1 cellular context compared by ENCODE assay signal in genomic region chr19:14565765-14566711, GRCh38.
TF ChIP-seq lines count a peak whose summit lies in the region.

No MANE protein-coding gene starts in this region.

TF ChIP-seq in HEK293, 187 proteins besides CTCF, POLR2A, EP300 and RAD21 (continued from another document):
- TF ChIP-seq, protein P1, sequence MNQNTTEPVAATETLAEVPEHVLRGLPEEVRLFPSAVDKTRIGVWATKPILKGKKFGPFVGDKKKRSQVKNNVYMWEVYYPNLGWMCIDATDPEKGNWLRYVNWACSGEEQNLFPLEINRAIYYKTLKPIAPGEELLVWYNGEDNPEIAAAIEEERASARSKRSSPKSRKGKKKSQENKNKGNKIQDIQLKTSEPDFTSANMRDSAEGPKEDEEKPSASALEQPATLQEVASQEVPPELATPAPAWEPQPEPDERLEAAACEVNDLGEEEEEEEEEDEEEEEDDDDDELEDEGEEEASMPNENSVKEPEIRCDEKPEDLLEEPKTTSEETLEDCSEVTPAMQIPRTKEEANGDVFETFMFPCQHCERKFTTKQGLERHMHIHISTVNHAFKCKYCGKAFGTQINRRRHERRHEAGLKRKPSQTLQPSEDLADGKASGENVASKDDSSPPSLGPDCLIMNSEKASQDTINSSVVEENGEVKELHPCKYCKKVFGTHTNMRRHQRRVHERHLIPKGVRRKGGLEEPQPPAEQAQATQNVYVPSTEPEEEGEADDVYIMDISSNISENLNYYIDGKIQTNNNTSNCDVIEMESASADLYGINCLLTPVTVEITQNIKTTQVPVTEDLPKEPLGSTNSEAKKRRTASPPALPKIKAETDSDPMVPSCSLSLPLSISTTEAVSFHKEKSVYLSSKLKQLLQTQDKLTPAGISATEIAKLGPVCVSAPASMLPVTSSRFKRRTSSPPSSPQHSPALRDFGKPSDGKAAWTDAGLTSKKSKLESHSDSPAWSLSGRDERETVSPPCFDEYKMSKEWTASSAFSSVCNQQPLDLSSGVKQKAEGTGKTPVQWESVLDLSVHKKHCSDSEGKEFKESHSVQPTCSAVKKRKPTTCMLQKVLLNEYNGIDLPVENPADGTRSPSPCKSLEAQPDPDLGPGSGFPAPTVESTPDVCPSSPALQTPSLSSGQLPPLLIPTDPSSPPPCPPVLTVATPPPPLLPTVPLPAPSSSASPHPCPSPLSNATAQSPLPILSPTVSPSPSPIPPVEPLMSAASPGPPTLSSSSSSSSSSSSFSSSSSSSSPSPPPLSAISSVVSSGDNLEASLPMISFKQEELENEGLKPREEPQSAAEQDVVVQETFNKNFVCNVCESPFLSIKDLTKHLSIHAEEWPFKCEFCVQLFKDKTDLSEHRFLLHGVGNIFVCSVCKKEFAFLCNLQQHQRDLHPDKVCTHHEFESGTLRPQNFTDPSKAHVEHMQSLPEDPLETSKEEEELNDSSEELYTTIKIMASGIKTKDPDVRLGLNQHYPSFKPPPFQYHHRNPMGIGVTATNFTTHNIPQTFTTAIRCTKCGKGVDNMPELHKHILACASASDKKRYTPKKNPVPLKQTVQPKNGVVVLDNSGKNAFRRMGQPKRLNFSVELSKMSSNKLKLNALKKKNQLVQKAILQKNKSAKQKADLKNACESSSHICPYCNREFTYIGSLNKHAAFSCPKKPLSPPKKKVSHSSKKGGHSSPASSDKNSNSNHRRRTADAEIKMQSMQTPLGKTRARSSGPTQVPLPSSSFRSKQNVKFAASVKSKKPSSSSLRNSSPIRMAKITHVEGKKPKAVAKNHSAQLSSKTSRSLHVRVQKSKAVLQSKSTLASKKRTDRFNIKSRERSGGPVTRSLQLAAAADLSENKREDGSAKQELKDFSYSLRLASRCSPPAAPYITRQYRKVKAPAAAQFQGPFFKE (tag by site-specific recombination; IDR thresholded peaks at IDR 0.05; ENCODE audit: borderline replicate concordance), result no peak
- no peak for TF ChIP-seq ZNF423 (tag by site-specific recombination; IDR thresholded peaks at IDR 0.05)
- no peak for TF ChIP-seq ZNF558 (tag by site-specific recombination; IDR thresholded peaks at IDR 0.05)
- TF ChIP-seq KLF10 (tag by site-specific recombination; IDR thresholded peaks at IDR 0.05), result 0 out of 2 replicates have a peak, but pooled peaks have one; percentile 19
- TF ChIP-seq KLF9 (tag by site-specific recombination; IDR thresholded peaks at IDR 0.05; ENCODE audit: low read depth), result peak; percentile 45
- peak; percentile 51 for TF ChIP-seq GLIS2 (tag by site-specific recombination; IDR thresholded peaks at IDR 0.05)
- TF ChIP-seq GLI2 (tag by site-specific recombination; IDR thresholded peaks at IDR 0.05; ENCODE audit: borderline replicate concordance, low read depth), result no peak
- peak; percentile 49; the same call in 1 of the 2 replicates for TF ChIP-seq ZFP69B (tag by site-specific recombination; IDR thresholded peaks at IDR 0.05)
- TF ChIP-seq MZF1 (tag by site-specific recombination; IDR thresholded peaks at IDR 0.05; ENCODE audit: borderline replicate concordance), result no peak
- TF ChIP-seq ZNF747 (tag by site-specific recombination; IDR thresholded peaks at IDR 0.05), result no peak
